ENCODE assay signal across 8 cellular contexts in the genomic region with DNA sequence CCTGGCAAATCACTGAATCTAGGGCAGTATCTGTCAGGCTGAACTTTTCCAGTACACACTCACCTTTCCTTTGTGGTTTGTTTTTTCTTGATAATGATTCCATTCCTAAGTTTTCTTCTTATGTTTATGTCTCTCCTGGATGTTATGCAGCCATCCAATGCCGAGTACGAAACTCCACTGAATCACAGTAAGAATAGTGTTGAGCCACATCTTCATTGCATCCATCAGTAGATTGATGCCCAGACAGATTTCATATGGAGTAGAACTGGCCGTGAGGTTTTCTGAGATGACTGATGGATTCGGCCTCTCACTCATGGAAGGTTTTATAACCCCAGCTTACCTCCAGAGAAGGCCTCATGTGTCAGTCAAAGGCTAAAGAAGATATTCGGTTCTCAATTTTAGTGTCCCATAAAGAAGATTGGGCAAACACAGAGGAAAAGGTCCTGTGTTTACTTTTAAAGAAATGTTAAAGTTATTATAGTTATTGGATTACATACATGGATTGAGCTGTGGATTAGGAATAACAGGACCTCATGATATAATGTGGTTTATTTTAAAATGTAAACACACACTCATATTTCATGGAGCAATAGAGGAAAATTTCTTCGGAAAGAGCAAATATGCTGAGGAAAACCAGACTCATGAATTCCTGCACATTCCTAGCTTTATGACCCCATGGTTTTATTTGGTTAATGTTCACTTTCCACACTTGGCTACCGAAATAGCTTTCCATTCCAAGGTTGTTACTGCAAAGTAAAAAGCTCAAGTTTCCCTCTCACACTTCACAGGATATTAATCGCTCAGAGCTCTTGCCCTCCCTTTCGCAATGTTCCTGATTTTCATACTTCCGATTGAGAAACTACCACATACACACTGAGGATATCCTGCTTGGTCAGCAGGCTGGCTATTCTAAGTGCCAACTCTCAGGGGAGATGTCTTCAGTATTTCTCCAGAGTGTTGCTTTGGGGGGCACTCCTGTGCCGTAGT.
DNase-seq lines count a peak whose midpoint lies in the region; ATAC-seq and TF ChIP-seq lines count a peak whose summit lies in the region.

No MANE protein-coding gene starts in this region.

- H3K36me3 ChIP-seq in PC-3 (ENCODE audit: low read depth, low read length) = no peaks in the 10 kb centered on the region
- H3K36me3 ChIP-seq in fibroblast of lung (ENCODE audit: control insufficient read depth, insufficient read depth, low read length) = no peaks in the 10 kb centered on the region

- H2AFZ ChIP-seq in PC-3 (ENCODE audit: low read length) (no peak overlapping the region), fibroblast of lung (ENCODE audit: low read length) (no peak overlapping the region)

- H3K27me3 ChIP-seq in PC-3 (ENCODE audit: low read length) (no peaks in the 10 kb centered on the region), fibroblast of lung (ENCODE audit: control insufficient read depth, insufficient read depth, low read length) (no peaks in the 10 kb centered on the region)

- peaks cover 41% of the 10 kb centered on the region for H3K4me1 ChIP-seq in PC-3 (ENCODE audit: insufficient read depth, low read length)
- H3K4me1 ChIP-seq in fibroblast of lung (ENCODE audit: control insufficient read depth, extremely low read depth, insufficient read depth, low read length) = peaks cover 16% of the 10 kb centered on the region

- intact Hi-C loops in PC-3 (cut with micrococcal nuclease) = loop anchor here (1.0 kb wide), 3 partner anchors 16 to 149 kb away; no protein-coding TSS in a partner anchor

- DNase-seq in AML-193 (lab: John Stamatoyannopoulos, UW) (peak; percentile 85 to 89), PC-3 (peak; percentile 93), fibroblast of lung (ENCODE audit: low read depth in 2 of 2) (peak; percentile 99), non-pigmented ciliary epithelial cell (ENCODE audit: low read depth) (peak; percentile 96), T-helper 1 cell (no peak), DMS 273 (lab: John Stamatoyannopoulos, UW; ENCODE audit: unreplicated experiment) (no peak)
- no peak for DNase-seq in stimulated activated naive CD4-positive, alpha-beta T cell (lab: John Stamatoyannopoulos, UW)

- peak overlapping the region; percentile 24; the same call in 1 of the 2 replicates for H3K4me3 ChIP-seq in PC-3 (ENCODE audit: low read length)
- no peak overlapping the region for H3K4me3 ChIP-seq in fibroblast of lung (replicated peaks in 1 of 4; ENCODE audit: control extremely low read depth in 1 of 4, insufficient read depth in 1 of 4, low read depth in 3 of 4, low read length in 4 of 4)

- H3K9me3 ChIP-seq in PC-3 (ENCODE audit: low read length) (no peaks in the 10 kb centered on the region), fibroblast of lung (ENCODE audit: control insufficient read depth, insufficient read depth, low read depth, low read length) (no peaks in the 10 kb centered on the region)

- H3K79me2 ChIP-seq in PC-3 (ENCODE audit: low read length) (no peaks in the 10 kb centered on the region), fibroblast of lung (ENCODE audit: control insufficient read depth, insufficient read depth, low read length) (no peaks in the 10 kb centered on the region)

- H3K4me2 ChIP-seq in PC-3 (ENCODE audit: low read length) = peak overlapping the region; percentile 75
- H3K4me2 ChIP-seq in fibroblast of lung (ENCODE audit: extremely low read depth, insufficient read depth, low read length) = peak overlapping the region; percentile 62

- BruUV-seq in PC-3 (replicated peaks; lab: Mats Ljungman, UMichigan) = TSS peak; percentile 63

- H3K27ac ChIP-seq in PC-3 (ENCODE audit: low read length) = peak overlapping the region; percentile 98
- peak overlapping the region; percentile 84 for H3K27ac ChIP-seq in fibroblast of lung (ENCODE audit: insufficient read depth, low read length)

- POLR2A ChIA-PET in PC-3 (lab: Charles Lee; ENCODE audit: unreplicated experiment) = interaction anchor here (0.5 to 1.1 kb wide), 3 partner anchors 16 to 149 kb away, joined by 3 to 12 read pairs (median 11); a partner anchor contains a TSS

- peak; percentile 67 for ATAC-seq in PC-3
- no peak for ATAC-seq in HG02938 (IDR thresholded peaks at IDR 0.05; ENCODE audit: unreplicated experiment)

- no peaks in the 10 kb centered on the region for H4K20me1 ChIP-seq in PC-3 (ENCODE audit: low read length)
- no peaks in the 10 kb centered on the region for H4K20me1 ChIP-seq in fibroblast of lung (ENCODE audit: control insufficient read depth, extremely low read depth, insufficient read depth, low read length)

- CTCF ChIA-PET in PC-3 (lab: Charles Lee) = interaction anchor here (0.6 to 2.7 kb wide), 8 partner anchors 12 to 155 kb away, joined by 3 to 32 read pairs (median 4); a partner anchor contains a TSS

- H3K9ac ChIP-seq in PC-3 (ENCODE audit: low read length) (peak overlapping the region; percentile 90), fibroblast of lung (ENCODE audit: insufficient read depth, low read length) (no peak overlapping the region)

- TF ChIP-seq CTCF in PC-3 (conservative IDR thresholded peaks at IDR 0.05; ENCODE audit: low read depth, low read length) = no peak
- no peak for TF ChIP-seq CTCF in fibroblast of lung (conservative IDR thresholded peaks at IDR 0.05 in 1 of 2, IDR thresholded peaks at IDR 0.05 in 1 of 2; ENCODE audit: low read depth in 1 of 2, low read length in 2 of 2)

- H3F3A ChIP-seq in PC-3 (ENCODE audit: low read length, unreplicated experiment) = peaks cover 7% of the 10 kb centered on the region

- no peaks in the 10 kb centered on the region for H3K9me2 ChIP-seq in PC-3 (replicated peaks; ENCODE audit: low read length)

Comparison
In these comparisons a context has a peak if more than half of its experiments do, and no peak if none do; other contexts are left out.
1. DNase-seq: peak in AML-193 (2 of 2), PC-3 (single experiment), fibroblast of lung (2 of 2) and non-pigmented ciliary epithelial cell (single experiment); none in T-helper 1 cell (0 of 5), stimulated activated naive CD4-positive, alpha-beta T cell (0 of 6) and DMS 273 (single experiment).